14 cellular contexts compared by ENCODE assay signal in genomic region chr17:17768415-17769088, GRCh38.
DNase-seq lines count a peak whose midpoint lies in the region; ATAC-seq, FAIRE-seq and TF ChIP-seq lines count a peak whose summit lies in the region.
"Had no signal": no experiment of that assay in that cellular context is flagged by ENCODE, and none has a peak within 500 bp of the region (broad histone marks: within the 10 kb centered on the region; RNA-seq: fewer than 3 reads in every experiment).

No MANE protein-coding gene starts in this region.

- 27 to 68% methylated on average over 3 to 5 of the region's 14 CpGs for WGBS in gastroesophageal sphincter (ENCODE audit: low coverage in 1 of 2), 2 donors

- TF ChIP-seq CTCF in CD14-positive monocyte (IDR thresholded peaks at IDR 0.05) (no peak), gastroesophageal sphincter (IDR thresholded peaks at IDR 0.05) (no peak), neural crest cell (conservative IDR thresholded peaks at IDR 0.05) (no peak)

- no peak for TF ChIP-seq EP300 in gastroesophageal sphincter (IDR thresholded peaks at IDR 0.05)

- H3K4me1 Mint-ChIP-seq in CD14-positive monocyte, result peaks cover 8% of the 10 kb centered on the region
- H3K4me1 Mint-ChIP-seq in neural crest cell, result peaks cover 82% of the 10 kb centered on the region

- no peak for TF ChIP-seq POLR2A in gastroesophageal sphincter (IDR thresholded peaks at IDR 0.05)
- TF ChIP-seq POLR2A in GM12891 (IDR thresholded peaks at IDR 0.05; ENCODE audit: low read depth, low read length), result no peak

- H3K27ac ChIP-seq in gastroesophageal sphincter, result peak overlapping the region in 3 of 4 donors; percentile 80 to 90 (median 81)

- H3K4me3 Mint-ChIP-seq in CD14-positive monocyte, result no peak overlapping the region
- peak overlapping the region; percentile 47 for H3K4me3 Mint-ChIP-seq in neural crest cell

- peaks cover 0 to 2% (median 1%) of the 10 kb centered on the region in 3 donors for H3K27me3 Mint-ChIP-seq in CD14-positive monocyte (ENCODE audit: low read depth in 3 of 3)
- no peaks in the 10 kb centered on the region for H3K27me3 Mint-ChIP-seq in neural crest cell (ENCODE audit: low read depth)

- H3K27ac Mint-ChIP-seq in CD14-positive monocyte, result peak overlapping the region in 4 of 7 donors; percentile 0 to 67 (median 23)
- H3K27ac Mint-ChIP-seq in neural crest cell (ENCODE audit: unreplicated experiment), result peak overlapping the region; percentile 94
- H3K27ac Mint-ChIP-seq: activated T-helper 2 cell treated with anti-CD3 and anti-CD28 coated beads, Interferon-gamma antibody, Interleukin-2, Interleukin-4, amounts not matched to agents 10 μg/mL and 5 μg/mL and 100 μg/mL, durations not matched to agents 14 hours and 24 hours and 36 hours had no signal

- H3K4me1 ChIP-seq in gastroesophageal sphincter, result peaks cover 3 to 87% (median 33%) of the 10 kb centered on the region in 3 donors

- FAIRE-seq in GM12891 (lab: Jason Lieb, UNC), result no peak

- H3K4me3 ChIP-seq in gastroesophageal sphincter, result no peak overlapping the region

- no peak for DNase-seq in CD14-positive monocyte (ENCODE audit: low spot score)
- DNase-seq in NCI-H2227 treated with DMSO at 0.1 percent for 48 hours (lab: John Stamatoyannopoulos, UW), result peak; percentile 6
- no peak for DNase-seq in neural crest cell (ENCODE audit: low read depth, low spot score)
- no peak for DNase-seq in GM12891 (ENCODE audit: insufficient read length, low spot score)
- DNase-seq: activated CD4-positive, alpha-beta T cell treated with anti-CD3 and anti-CD28 coated beads for 1 hour; cerebellar nuclear complex; EL; NCI-H526 treated with DMSO at 0.1 percent for 48 hours; nucleus accumbens had no signal

- intact Hi-C loops in CD14-positive monocyte (cut with micrococcal nuclease), result no loop called here

- H3K36me3 Mint-ChIP-seq in CD14-positive monocyte (peaks cover 13 to 14% of the 10 kb centered on the region in 2 donors), neural crest cell (ENCODE audit: low read depth) (no peaks in the 10 kb centered on the region)

- no peaks in the 10 kb centered on the region for H3K9me3 ChIP-seq in gastroesophageal sphincter

- no peaks in the 10 kb centered on the region for H3K36me3 ChIP-seq in gastroesophageal sphincter

- ATAC-seq in gastroesophageal sphincter, result peak; percentile 27
- ATAC-seq in GM21526 (IDR thresholded peaks at IDR 0.05; ENCODE audit: low FRiP score, unreplicated experiment), result no peak
- no peak for ATAC-seq in GM21367 (IDR thresholded peaks at IDR 0.05; ENCODE audit: unreplicated experiment)
- ATAC-seq in HG02885 (IDR thresholded peaks at IDR 0.05; ENCODE audit: poor library complexity, unreplicated experiment), result no peak

- no peaks in the 10 kb centered on the region for H3K27me3 ChIP-seq in gastroesophageal sphincter

- no peaks in the 10 kb centered on the region for H3K9me3 Mint-ChIP-seq in CD14-positive monocyte
- H3K9me3 Mint-ChIP-seq in neural crest cell, result no peaks in the 10 kb centered on the region
- H3K9me3 Mint-ChIP-seq: activated T-helper 2 cell treated with anti-CD3 and anti-CD28 coated beads, Interferon-gamma antibody, Interleukin-2, Interleukin-4, amounts not matched to agents 10 μg/mL and 5 μg/mL and 100 μg/mL, durations not matched to agents 14 hours and 24 hours and 36 hours had no signal

TF ChIP-seq in GM12891, 5 proteins besides CTCF, POLR2A, EP300 and RAD21:
- no peak for TF ChIP-seq POU2F2 (IDR thresholded peaks at IDR 0.05; ENCODE audit: low read depth, low read length)
- no peak for TF ChIP-seq PAX5 (IDR thresholded peaks at IDR 0.05; ENCODE audit: insufficient read depth, low read length, severe bottlenecking)
- no peak for TF ChIP-seq POLR2AphosphoS5 (IDR thresholded peaks at IDR 0.05; ENCODE audit: low read depth, low read length)
- TF ChIP-seq TAF1 (IDR thresholded peaks at IDR 0.05; ENCODE audit: low read depth, low read length), result no peak
- no peak for TF ChIP-seq SPI1 (IDR thresholded peaks at IDR 0.05; ENCODE audit: low read depth, low read length)
